In the genomic region with DNA sequence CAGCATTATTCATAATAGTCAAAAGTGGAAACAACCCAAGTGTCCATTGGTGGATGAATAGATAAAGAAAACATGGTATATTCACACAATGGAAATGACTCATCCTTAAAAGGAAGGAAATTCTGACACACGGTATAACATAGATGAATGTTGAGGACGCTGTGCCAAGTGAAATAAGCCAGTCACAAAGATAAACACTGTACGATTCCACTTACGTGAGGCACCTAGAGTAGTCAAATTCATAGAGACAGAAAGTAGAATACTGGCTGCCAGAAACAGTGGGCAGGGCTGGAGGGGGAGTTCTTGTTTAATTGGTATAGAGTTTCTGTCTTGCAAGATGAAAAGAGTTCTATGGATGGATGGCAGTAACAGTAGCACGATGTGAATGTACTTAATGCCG, we compare ENCODE assay signal across 9 cellular contexts. TPM values are rescaled to one million over a fixed set of nuclear protein-coding genes. Genes with fewer than 3 reads are reported as not detected.
DNase-seq lines count a peak whose midpoint lies in the region; ATAC-seq and TF ChIP-seq lines count a peak whose summit lies in the region.
"Had no signal": no experiment of that assay in that cellular context is flagged by ENCODE, and none has a peak within 500 bp of the region (broad histone marks: within the 10 kb centered on the region; RNA-seq: fewer than 3 reads in every experiment).

No MANE protein-coding gene starts in this region.

- H3K4ac ChIP-seq in IMR-90 (ENCODE audit: low read depth, low read length), result no peak overlapping the region; the same call in 1 of the 2 replicates

- WGBS in IMR-90 (ENCODE audit: extremely low coverage in 2 of 2, insufficient read length in 1 of 2), 2 experiments, result no CpG with 5 or more reads among the region's 6 CpGs

- no peak overlapping the region for H2AK9ac ChIP-seq in IMR-90 (replicated peaks; ENCODE audit: low read depth, low read length, poor library complexity)

- H4K8ac ChIP-seq in IMR-90 (ENCODE audit: low read depth in 2 of 2, low read length in 2 of 2), result no peak overlapping the region

- no peaks in the 10 kb centered on the region for H3K79me1 ChIP-seq in IMR-90 (ENCODE audit: low read depth in 1 of 2, low read length in 2 of 2)

- H2AK5ac ChIP-seq in IMR-90 (ENCODE audit: low read depth, low read length), result no peak overlapping the region

- no peak overlapping the region for H3K56ac ChIP-seq in IMR-90 (ENCODE audit: extremely low read depth, insufficient read depth, low read length)

- H3K23ac ChIP-seq in IMR-90 (ENCODE audit: low read depth, low read length), result no peak overlapping the region

- TF ChIP-seq RAD21 in IMR-90 (IDR thresholded peaks at IDR 0.05; ENCODE audit: low read length), result peak; percentile 9; the same call in 1 of the 2 replicates

- H4K5ac ChIP-seq in IMR-90 (ENCODE audit: low read depth, low read length), result no peak overlapping the region

- ATAC-seq in IMR-90 (ENCODE audit: low read depth) (peak; percentile 75), left lung (peak; percentile 73)

- H3K9me3 ChIP-seq in IMR-90 (ENCODE audit: control insufficient read depth, insufficient read depth, low read length) (no peaks in the 10 kb centered on the region), left lung (no peaks in the 10 kb centered on the region)
- H3K9me3 ChIP-seq: pancreas had no signal

- H3K27me3 ChIP-seq in IMR-90 (ENCODE audit: control insufficient read depth, insufficient read depth, low read length) (no peaks in the 10 kb centered on the region), left lung (no peaks in the 10 kb centered on the region)
- H3K27me3 ChIP-seq: pancreas had no signal

- H3K4me2 ChIP-seq in IMR-90 (ENCODE audit: low read depth, low read length), result peak overlapping the region; percentile 16

- in situ Hi-C loops in IMR-90 (cut with MboI; ENCODE audit: low sequenced_read_pairs), result no loop called here

- peak overlapping the region; percentile 49 for H2BK5ac ChIP-seq in IMR-90 (ENCODE audit: low read depth, low read length, poor library complexity, severe bottlenecking)

- intact Hi-C loops in IMR-90 (cut with micrococcal nuclease), result no loop called here
- intact Hi-C loops in left lung (cut with DNase I), result no loop called here

- peaks cover 5% of the 10 kb centered on the region; the same call in 1 of the 2 replicates for H3K9me1 ChIP-seq in IMR-90 (ENCODE audit: insufficient read depth, low read length)

- no peak overlapping the region for H3K9ac ChIP-seq in IMR-90 (ENCODE audit: low read depth, low read length)

- H2AFZ ChIP-seq in IMR-90 (replicated peaks; ENCODE audit: low read length, poor library complexity), result no peak overlapping the region

- no peak overlapping the region for H3K4me3 ChIP-seq in IMR-90 (ENCODE audit: insufficient read depth, low read depth, low read length)
- no peak overlapping the region for H3K4me3 ChIP-seq in left lung
- H3K4me3 ChIP-seq: pancreas had no signal

- H2BK120ac ChIP-seq in IMR-90 (ENCODE audit: low read depth, low read length), result peak overlapping the region; percentile 5; the same call in 1 of the 2 replicates

- TF ChIP-seq CTCF in IMR-90 (conservative IDR thresholded peaks at IDR 0.05; ENCODE audit: low read depth, low read length) (no peak), left lung (IDR thresholded peaks at IDR 0.05) (no peak)

- no peaks in the 10 kb centered on the region for H4K20me1 ChIP-seq in IMR-90 (ENCODE audit: insufficient read depth, low read length)

- dilution Hi-C loops in IMR-90 (cut with HindIII; ENCODE audit: low sequenced_read_pairs, unreplicated experiment), result no loop called here

- peak; percentile 28 for DNase-seq in DMS153 treated with DMSO at 0.1 percent for 48 hours (lab: John Stamatoyannopoulos, UW; ENCODE audit: unreplicated experiment)
- DNase-seq in IMR-90, result peak; percentile 94
- DNase-seq in activated naive CD4-positive, alpha-beta T cell treated with anti-CD3 and anti-CD28 coated beads, Interleukin-2, amount 50 U/mL, for 16 hours, result peak; percentile 24
- no peak for DNase-seq in left lung
- DNase-seq in erythroblast (lab: John Stamatoyannopoulos, UW), result no peak
- DNase-seq in SKM-1 (lab: John Stamatoyannopoulos, UW; ENCODE audit: unreplicated experiment), result no peak
- no peak for DNase-seq in inferior parietal cortex (ENCODE audit: extremely low spot score)
- no peak for DNase-seq in midbrain (lab: John Stamatoyannopoulos, UW)
- DNase-seq: pancreas had no signal

- BruUV-seq in IMR-90 (replicated peaks; lab: Mats Ljungman, UMichigan), result no TSS peak

- H2BK20ac ChIP-seq in IMR-90 (ENCODE audit: low read depth, low read length), result no peak overlapping the region; the same call in 1 of the 2 replicates

- POLR2A ChIA-PET in IMR-90 (lab: Charles Lee; ENCODE audit: unreplicated experiment), result no interaction called here

- CTCF ChIA-PET in IMR-90 (lab: Yijun Ruan, JAX), result no interaction called here

- H2BK15ac ChIP-seq in IMR-90 (ENCODE audit: low read depth, low read length), result no peak overlapping the region

- peak overlapping the region; percentile 50; the same call in 1 of the 2 replicates for H3K18ac ChIP-seq in IMR-90 (ENCODE audit: low read depth, low read length)

- peaks cover 2% of the 10 kb centered on the region; the same call in 1 of the 2 replicates for H3K4me1 ChIP-seq in IMR-90 (ENCODE audit: control insufficient read depth, insufficient read depth, low read length)
- H3K4me1 ChIP-seq in left lung, result no peaks in the 10 kb centered on the region
- H3K4me1 ChIP-seq: pancreas had no signal

- no peak overlapping the region for H4K91ac ChIP-seq in IMR-90 (ENCODE audit: insufficient read depth, low read depth, low read length)

- H3K14ac ChIP-seq in IMR-90 (replicated peaks; ENCODE audit: low read depth, low read length), result no peak overlapping the region

- TF ChIP-seq POLR2A in IMR-90 (IDR thresholded peaks at IDR 0.05; ENCODE audit: low read depth, low read length), result no peak
- no peak for TF ChIP-seq POLR2A in erythroblast (IDR thresholded peaks at IDR 0.05; ENCODE audit: low read length)

- no peaks in the 10 kb centered on the region for H3K36me3 ChIP-seq in IMR-90 (ENCODE audit: control insufficient read depth, insufficient read depth, low read length)
- H3K36me3 ChIP-seq in left lung, result no peaks in the 10 kb centered on the region
- H3K36me3 ChIP-seq: pancreas had no signal

- no peak overlapping the region for H3K27ac ChIP-seq in IMR-90 (ENCODE audit: insufficient read depth, low read length)
- no peak overlapping the region for H3K27ac ChIP-seq in left lung
- H3K27ac ChIP-seq: pancreas had no signal

TF ChIP-seq in IMR-90, 13 proteins besides CTCF, POLR2A, EP300 and RAD21:
- no peak for TF ChIP-seq SMC3 (IDR thresholded peaks at IDR 0.05; ENCODE audit: low read depth, low read length)
- TF ChIP-seq FOS (IDR thresholded peaks at IDR 0.05; ENCODE audit: low read depth, low read length), result peak; percentile 85
- 0 out of 2 replicates have a peak, but pooled peaks have one; percentile 9 for TF ChIP-seq CEBPB (IDR thresholded peaks at IDR 0.05; ENCODE audit: low read depth, low read length)
- TF ChIP-seq BHLHE40 (IDR thresholded peaks at IDR 0.05; ENCODE audit: low read depth, low read length), result peak; percentile 48
- TF ChIP-seq RCOR1 (IDR thresholded peaks at IDR 0.05; ENCODE audit: insufficient replicate concordance, low read length), result no peak
- no peak for TF ChIP-seq NFE2L2 (IDR thresholded peaks at IDR 0.05; ENCODE audit: low read depth, low read length)
- no peak for TF ChIP-seq ELK1 (IDR thresholded peaks at IDR 0.05; ENCODE audit: borderline replicate concordance, low read depth, low read length)

RNA-seq across cellular contexts. Expression of gene KAT6B, which starts 26.6 kb away (rescaled TPM):
- total RNA-seq in IMR-90 (2012; rRNA removed) (27.8 and 28.1 TPM in 2 replicates), left lung (10 to 100 TPM; 27.6 to 29.8 TPM)
- polyA plus RNA-seq in IMR-90 (2012; rRNA removed), result 8.1 and 8.8 TPM in 2 replicates
- 3.6 and 4.2 TPM in 2 replicates for polyA plus RNA-seq in IMR-90 (2012; cell fraction: cytosol; rRNA removed)
- 9.0 and 13.6 TPM in 2 replicates for polyA plus RNA-seq in IMR-90 (2012; cell fraction: nucleus; rRNA removed; ENCODE audit: low replicate concordance)

Comparison
In these comparisons a context has a peak if more than half of its experiments do, and no peak if none do; other contexts are left out.
1. DNase-seq: peak in DMS153 treated with DMSO at 0.1 percent for 48 hours (single experiment), IMR-90 (single experiment) and activated naive CD4-positive, alpha-beta T cell treated with anti-CD3 and anti-CD28 coated beads, Interleukin-2, amount 50 U/mL, for 16 hours (single experiment); none in left lung (0 of 2), erythroblast (0 of 2), SKM-1 (single experiment), inferior parietal cortex (single experiment) and midbrain (single experiment).